ENCODE assay signal across 7 cellular contexts in genomic region chr12:15526033-15526432, GRCh38.
A peak's percentile ranks its signal among the peaks of the same experiment; 100 is the strongest.
DNase-seq lines count a peak whose midpoint lies in the region; ATAC-seq, FAIRE-seq and TF ChIP-seq lines count a peak whose summit lies in the region.

No MANE protein-coding gene starts in this region.

- H3K9me1 ChIP-seq in keratinocyte (ENCODE audit: control insufficient read depth, extremely low read depth, insufficient read depth, low read length), result no peaks in the 10 kb centered on the region

- no peak overlapping the region for H3K4me3 ChIP-seq in keratinocyte (ENCODE audit: control insufficient read depth in 2 of 3, extremely low read depth in 1 of 3, insufficient read depth in 2 of 3, low read depth in 1 of 3, low read length in 3 of 3)
- no peak overlapping the region for H3K4me3 ChIP-seq in ascending aorta

- peak; percentile 67 for FAIRE-seq in keratinocyte (lab: Jason Lieb, UNC)

- dilution Hi-C loops in keratinocyte (cut with MboI; ENCODE audit: extremely low pct_ligation_motif_present, low sequenced_read_pairs), result no loop called here

- H3K36me3 ChIP-seq in keratinocyte (ENCODE audit: control insufficient read depth in 2 of 2, extremely low read depth in 1 of 2, insufficient read depth in 2 of 2, low read length in 2 of 2) (no peaks in the 10 kb centered on the region), ascending aorta (no peaks in the 10 kb centered on the region)

- H3K27me3 ChIP-seq in keratinocyte (ENCODE audit: control insufficient read depth, extremely low read depth, insufficient read depth, low read length) (no peaks in the 10 kb centered on the region), ascending aorta (no peaks in the 10 kb centered on the region)

- TF ChIP-seq CTCF in keratinocyte (optimal IDR thresholded peaks at IDR 0.05 in 1 of 3, IDR thresholded peaks at IDR 0.05 in 1 of 3, conservative IDR thresholded peaks at IDR 0.05 in 1 of 3; ENCODE audit: extremely low read depth in 1 of 3, insufficient read depth in 2 of 3, low read length in 3 of 3), result no peak
- no peak for TF ChIP-seq CTCF in ascending aorta (IDR thresholded peaks at IDR 0.05)

- H4K20me1 ChIP-seq in keratinocyte (ENCODE audit: control insufficient read depth, extremely low read depth, insufficient read depth, low read length), result no peaks in the 10 kb centered on the region

- ATAC-seq in GM19023 (IDR thresholded peaks at IDR 0.05; ENCODE audit: unreplicated experiment), result peak; percentile 99
- ATAC-seq in HG02623 (IDR thresholded peaks at IDR 0.05; ENCODE audit: unreplicated experiment), result peak; percentile 100

- no peak overlapping the region for H3K4me2 ChIP-seq in keratinocyte (ENCODE audit: control insufficient read depth, extremely low read depth, insufficient read depth, low read depth, low read length)

- H2AFZ ChIP-seq in keratinocyte (ENCODE audit: control insufficient read depth, low read length), result no peak overlapping the region

- H3K4me1 ChIP-seq in keratinocyte (ENCODE audit: control insufficient read depth, extremely low read depth, insufficient read depth, low read length), result peaks cover 20% of the 10 kb centered on the region
- H3K4me1 ChIP-seq in ascending aorta, result peaks cover 0 to 4% of the 10 kb centered on the region in 2 donors

- H3K27ac ChIP-seq in keratinocyte (ENCODE audit: control insufficient read depth, insufficient read depth, low read length), result peak overlapping the region; percentile 55
- no peak overlapping the region for H3K27ac ChIP-seq in ascending aorta

- no peak overlapping the region for H3K9ac ChIP-seq in keratinocyte (ENCODE audit: control insufficient read depth, extremely low read depth, insufficient read depth, low read length)

- H3K79me2 ChIP-seq in keratinocyte (ENCODE audit: control insufficient read depth, insufficient read depth, low read length), result no peaks in the 10 kb centered on the region

- intact Hi-C loops in ascending aorta (cut with DNase I), result loop anchor here (10.0 kb wide), 2 partner anchors 681 to 801 kb away; partner anchors contain the start of gene ART4

- H3K9me3 ChIP-seq in keratinocyte (ENCODE audit: control insufficient read depth, low read depth, low read length) (no peaks in the 10 kb centered on the region), ascending aorta (peaks cover 0 to 11% of the 10 kb centered on the region in 2 donors)

- DNase-seq in HT-29 (ENCODE audit: low spot score) (peak; percentile 66), keratinocyte (ENCODE audit: low read depth, low spot score) (no peak), ascending aorta (ENCODE audit: low spot score in 2 of 2) (no peak), NCI-H2081 treated with DMSO at 0.1 percent for 48 hours (lab: John Stamatoyannopoulos, UW) (no peak), NCI-H82 treated with DMSO at 0.1 percent for 48 hours (lab: John Stamatoyannopoulos, UW; ENCODE audit: unreplicated experiment) (no peak)
